1 cellular context compared by ENCODE assay signal in the genomic region with DNA sequence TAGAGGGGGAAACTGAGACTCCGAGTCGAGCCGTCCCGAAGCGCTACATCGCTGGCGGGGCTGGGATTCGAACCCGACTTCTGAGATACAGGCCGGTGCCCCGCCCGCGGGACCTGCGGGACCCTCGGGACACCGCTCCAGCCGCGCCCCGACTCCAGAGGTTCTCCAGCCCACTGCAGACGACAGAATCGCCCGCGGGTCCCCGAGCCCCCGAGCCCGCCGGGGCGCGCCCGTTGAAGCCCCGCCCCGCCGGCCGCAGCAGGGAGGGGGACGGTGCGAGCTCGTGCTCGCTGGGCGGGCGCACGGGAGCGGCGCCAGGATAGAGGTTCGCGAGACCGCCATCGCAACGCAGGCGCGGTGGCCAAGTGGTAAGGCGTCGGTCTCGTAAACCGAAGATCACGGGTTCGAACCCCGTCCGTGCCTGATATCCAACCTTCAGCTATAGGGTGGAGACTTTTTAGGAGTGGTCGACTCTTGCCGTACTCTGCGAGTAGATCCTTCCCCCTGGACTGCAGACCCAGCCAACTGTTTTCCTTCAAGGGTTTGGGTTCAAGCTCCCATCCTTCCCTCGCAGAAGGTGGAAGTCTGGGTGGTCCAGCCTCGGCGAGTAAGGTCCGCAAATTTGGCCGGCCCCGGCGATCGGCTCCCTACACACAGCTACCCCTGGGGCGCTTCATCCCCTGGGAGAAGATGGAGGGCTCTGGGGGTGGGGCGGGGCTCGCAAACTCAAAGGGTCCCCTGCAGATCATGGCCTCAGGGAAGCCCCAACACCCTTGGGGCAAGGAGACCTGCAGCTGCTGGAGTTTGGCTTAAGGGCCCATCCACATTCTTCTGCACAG.
TF ChIP-seq lines count a peak whose summit lies in the region.

No MANE protein-coding gene starts in this region.

TF ChIP-seq in GM12878, 131 proteins besides CTCF, POLR2A, EP300 and RAD21 (continued from another document and continues in another):
- TF ChIP-seq, protein P1, sequence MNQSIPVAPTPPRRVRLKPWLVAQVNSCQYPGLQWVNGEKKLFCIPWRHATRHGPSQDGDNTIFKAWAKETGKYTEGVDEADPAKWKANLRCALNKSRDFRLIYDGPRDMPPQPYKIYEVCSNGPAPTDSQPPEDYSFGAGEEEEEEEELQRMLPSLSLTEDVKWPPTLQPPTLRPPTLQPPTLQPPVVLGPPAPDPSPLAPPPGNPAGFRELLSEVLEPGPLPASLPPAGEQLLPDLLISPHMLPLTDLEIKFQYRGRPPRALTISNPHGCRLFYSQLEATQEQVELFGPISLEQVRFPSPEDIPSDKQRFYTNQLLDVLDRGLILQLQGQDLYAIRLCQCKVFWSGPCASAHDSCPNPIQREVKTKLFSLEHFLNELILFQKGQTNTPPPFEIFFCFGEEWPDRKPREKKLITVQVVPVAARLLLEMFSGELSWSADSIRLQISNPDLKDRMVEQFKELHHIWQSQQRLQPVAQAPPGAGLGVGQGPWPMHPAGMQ (IDR thresholded peaks at IDR 0.05; ENCODE audit: borderline replicate concordance) = no peak
- TF ChIP-seq SPI1 (IDR thresholded peaks at IDR 0.05; ENCODE audit: borderline replicate concordance, insufficient read depth, low read depth, low read length) (no peak), TBL1XR1 (IDR thresholded peaks at IDR 0.05; ENCODE audit: low read depth, low read length) (peak; percentile 92), SUPT20H (IDR thresholded peaks at IDR 0.05; ENCODE audit: borderline replicate concordance, control insufficient read depth, low read depth, low read length) (no peak), MTA3 (IDR thresholded peaks at IDR 0.05; ENCODE audit: borderline replicate concordance, low read length) (no peak), STAT3 (IDR thresholded peaks at IDR 0.05; ENCODE audit: low read depth, low read length) (no peak), NR2F1 (conservative IDR thresholded peaks at IDR 0.05) (peak; percentile 48; the same call in 1 of the 2 replicates), RAD51 (IDR thresholded peaks at IDR 0.05) (no peak), SMARCA5 (IDR thresholded peaks at IDR 0.05) (peak; percentile 95; the same call in 1 of the 2 replicates), RELA (IDR thresholded peaks at IDR 0.05; ENCODE audit: borderline replicate concordance, partially characterized antibody) (peak; percentile 85), CEBPB (IDR thresholded peaks at IDR 0.05; ENCODE audit: borderline replicate concordance in 1 of 2, low read depth in 2 of 2, low read length in 2 of 2) (no peak), ZNF217 (IDR thresholded peaks at IDR 0.05) (peak; percentile 89), POU2F2 (IDR thresholded peaks at IDR 0.05; ENCODE audit: borderline replicate concordance, low read depth, low read length) (0 out of 3 replicates have a peak, but pooled peaks have one; percentile 38), NRF1 (conservative IDR thresholded peaks at IDR 0.05; ENCODE audit: low read depth, low read length) (0 out of 2 replicates have a peak, but pooled peaks have one; percentile 24), SUZ12 (IDR thresholded peaks at IDR 0.05; ENCODE audit: unreplicated experiment) (no peak), CBFB (IDR thresholded peaks at IDR 0.05; ENCODE audit: low read depth) (0 out of 2 replicates have a peak, but pooled peaks have one; percentile 71)
- TF ChIP-seq, protein P2, sequence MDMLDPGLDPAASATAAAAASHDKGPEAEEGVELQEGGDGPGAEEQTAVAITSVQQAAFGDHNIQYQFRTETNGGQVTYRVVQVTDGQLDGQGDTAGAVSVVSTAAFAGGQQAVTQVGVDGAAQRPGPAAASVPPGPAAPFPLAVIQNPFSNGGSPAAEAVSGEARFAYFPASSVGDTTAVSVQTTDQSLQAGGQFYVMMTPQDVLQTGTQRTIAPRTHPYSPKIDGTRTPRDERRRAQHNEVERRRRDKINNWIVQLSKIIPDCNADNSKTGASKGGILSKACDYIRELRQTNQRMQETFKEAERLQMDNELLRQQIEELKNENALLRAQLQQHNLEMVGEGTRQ (IDR thresholded peaks at IDR 0.05; ENCODE audit: borderline replicate concordance, low read depth, low read length) = no peak
- TF ChIP-seq, protein P3, sequence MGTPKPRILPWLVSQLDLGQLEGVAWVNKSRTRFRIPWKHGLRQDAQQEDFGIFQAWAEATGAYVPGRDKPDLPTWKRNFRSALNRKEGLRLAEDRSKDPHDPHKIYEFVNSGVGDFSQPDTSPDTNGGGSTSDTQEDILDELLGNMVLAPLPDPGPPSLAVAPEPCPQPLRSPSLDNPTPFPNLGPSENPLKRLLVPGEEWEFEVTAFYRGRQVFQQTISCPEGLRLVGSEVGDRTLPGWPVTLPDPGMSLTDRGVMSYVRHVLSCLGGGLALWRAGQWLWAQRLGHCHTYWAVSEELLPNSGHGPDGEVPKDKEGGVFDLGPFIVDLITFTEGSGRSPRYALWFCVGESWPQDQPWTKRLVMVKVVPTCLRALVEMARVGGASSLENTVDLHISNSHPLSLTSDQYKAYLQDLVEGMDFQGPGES (IDR thresholded peaks at IDR 0.05) = peak; percentile 61
- TF ChIP-seq, protein P4, sequence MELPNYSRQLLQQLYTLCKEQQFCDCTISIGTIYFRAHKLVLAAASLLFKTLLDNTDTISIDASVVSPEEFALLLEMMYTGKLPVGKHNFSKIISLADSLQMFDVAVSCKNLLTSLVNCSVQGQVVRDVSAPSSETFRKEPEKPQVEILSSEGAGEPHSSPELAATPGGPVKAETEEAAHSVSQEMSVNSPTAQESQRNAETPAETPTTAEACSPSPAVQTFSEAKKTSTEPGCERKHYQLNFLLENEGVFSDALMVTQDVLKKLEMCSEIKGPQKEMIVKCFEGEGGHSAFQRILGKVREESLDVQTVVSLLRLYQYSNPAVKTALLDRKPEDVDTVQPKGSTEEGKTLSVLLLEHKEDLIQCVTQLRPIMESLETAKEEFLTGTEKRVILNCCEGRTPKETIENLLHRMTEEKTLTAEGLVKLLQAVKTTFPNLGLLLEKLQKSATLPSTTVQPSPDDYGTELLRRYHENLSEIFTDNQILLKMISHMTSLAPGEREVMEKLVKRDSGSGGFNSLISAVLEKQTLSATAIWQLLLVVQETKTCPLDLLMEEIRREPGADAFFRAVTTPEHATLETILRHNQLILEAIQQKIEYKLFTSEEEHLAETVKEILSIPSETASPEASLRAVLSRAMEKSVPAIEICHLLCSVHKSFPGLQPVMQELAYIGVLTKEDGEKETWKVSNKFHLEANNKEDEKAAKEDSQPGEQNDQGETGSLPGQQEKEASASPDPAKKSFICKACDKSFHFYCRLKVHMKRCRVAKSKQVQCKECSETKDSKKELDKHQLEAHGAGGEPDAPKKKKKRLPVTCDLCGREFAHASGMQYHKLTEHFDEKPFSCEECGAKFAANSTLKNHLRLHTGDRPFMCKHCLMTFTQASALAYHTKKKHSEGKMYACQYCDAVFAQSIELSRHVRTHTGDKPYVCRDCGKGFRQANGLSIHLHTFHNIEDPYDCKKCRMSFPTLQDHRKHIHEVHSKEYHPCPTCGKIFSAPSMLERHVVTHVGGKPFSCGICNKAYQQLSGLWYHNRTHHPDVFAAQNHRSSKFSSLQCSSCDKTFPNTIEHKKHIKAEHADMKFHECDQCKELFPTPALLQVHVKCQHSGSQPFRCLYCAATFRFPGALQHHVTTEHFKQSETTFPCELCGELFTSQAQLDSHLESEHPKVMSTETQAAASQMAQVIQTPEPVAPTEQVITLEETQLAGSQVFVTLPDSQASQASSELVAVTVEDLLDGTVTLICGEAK (IDR thresholded peaks at IDR 0.05; ENCODE audit: borderline replicate concordance) = no peak; the same call in 1 of the 2 replicates
- TF ChIP-seq, protein P5, sequence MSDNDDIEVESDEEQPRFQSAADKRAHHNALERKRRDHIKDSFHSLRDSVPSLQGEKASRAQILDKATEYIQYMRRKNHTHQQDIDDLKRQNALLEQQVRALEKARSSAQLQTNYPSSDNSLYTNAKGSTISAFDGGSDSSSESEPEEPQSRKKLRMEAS (IDR thresholded peaks at IDR 0.05; ENCODE audit: low read depth, low read length) = 0 out of 2 replicates have a peak, but pooled peaks have one; percentile 51
- TF ChIP-seq, protein P6, sequence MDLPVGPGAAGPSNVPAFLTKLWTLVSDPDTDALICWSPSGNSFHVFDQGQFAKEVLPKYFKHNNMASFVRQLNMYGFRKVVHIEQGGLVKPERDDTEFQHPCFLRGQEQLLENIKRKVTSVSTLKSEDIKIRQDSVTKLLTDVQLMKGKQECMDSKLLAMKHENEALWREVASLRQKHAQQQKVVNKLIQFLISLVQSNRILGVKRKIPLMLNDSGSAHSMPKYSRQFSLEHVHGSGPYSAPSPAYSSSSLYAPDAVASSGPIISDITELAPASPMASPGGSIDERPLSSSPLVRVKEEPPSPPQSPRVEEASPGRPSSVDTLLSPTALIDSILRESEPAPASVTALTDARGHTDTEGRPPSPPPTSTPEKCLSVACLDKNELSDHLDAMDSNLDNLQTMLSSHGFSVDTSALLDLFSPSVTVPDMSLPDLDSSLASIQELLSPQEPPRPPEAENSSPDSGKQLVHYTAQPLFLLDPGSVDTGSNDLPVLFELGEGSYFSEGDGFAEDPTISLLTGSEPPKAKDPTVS (IDR thresholded peaks at IDR 0.05; ENCODE audit: low read depth, low read length) = no peak
- TF ChIP-seq, protein P7, sequence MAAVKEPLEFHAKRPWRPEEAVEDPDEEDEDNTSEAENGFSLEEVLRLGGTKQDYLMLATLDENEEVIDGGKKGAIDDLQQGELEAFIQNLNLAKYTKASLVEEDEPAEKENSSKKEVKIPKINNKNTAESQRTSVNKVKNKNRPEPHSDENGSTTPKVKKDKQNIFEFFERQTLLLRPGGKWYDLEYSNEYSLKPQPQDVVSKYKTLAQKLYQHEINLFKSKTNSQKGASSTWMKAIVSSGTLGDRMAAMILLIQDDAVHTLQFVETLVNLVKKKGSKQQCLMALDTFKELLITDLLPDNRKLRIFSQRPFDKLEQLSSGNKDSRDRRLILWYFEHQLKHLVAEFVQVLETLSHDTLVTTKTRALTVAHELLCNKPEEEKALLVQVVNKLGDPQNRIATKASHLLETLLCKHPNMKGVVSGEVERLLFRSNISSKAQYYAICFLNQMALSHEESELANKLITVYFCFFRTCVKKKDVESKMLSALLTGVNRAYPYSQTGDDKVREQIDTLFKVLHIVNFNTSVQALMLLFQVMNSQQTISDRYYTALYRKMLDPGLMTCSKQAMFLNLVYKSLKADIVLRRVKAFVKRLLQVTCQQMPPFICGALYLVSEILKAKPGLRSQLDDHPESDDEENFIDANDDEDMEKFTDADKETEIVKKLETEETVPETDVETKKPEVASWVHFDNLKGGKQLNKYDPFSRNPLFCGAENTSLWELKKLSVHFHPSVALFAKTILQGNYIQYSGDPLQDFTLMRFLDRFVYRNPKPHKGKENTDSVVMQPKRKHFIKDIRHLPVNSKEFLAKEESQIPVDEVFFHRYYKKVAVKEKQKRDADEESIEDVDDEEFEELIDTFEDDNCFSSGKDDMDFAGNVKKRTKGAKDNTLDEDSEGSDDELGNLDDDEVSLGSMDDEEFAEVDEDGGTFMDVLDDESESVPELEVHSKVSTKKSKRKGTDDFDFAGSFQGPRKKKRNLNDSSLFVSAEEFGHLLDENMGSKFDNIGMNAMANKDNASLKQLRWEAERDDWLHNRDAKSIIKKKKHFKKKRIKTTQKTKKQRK (IDR thresholded peaks at IDR 0.05; ENCODE audit: low read depth, low read length) = no peak
- TF ChIP-seq, protein P8, sequence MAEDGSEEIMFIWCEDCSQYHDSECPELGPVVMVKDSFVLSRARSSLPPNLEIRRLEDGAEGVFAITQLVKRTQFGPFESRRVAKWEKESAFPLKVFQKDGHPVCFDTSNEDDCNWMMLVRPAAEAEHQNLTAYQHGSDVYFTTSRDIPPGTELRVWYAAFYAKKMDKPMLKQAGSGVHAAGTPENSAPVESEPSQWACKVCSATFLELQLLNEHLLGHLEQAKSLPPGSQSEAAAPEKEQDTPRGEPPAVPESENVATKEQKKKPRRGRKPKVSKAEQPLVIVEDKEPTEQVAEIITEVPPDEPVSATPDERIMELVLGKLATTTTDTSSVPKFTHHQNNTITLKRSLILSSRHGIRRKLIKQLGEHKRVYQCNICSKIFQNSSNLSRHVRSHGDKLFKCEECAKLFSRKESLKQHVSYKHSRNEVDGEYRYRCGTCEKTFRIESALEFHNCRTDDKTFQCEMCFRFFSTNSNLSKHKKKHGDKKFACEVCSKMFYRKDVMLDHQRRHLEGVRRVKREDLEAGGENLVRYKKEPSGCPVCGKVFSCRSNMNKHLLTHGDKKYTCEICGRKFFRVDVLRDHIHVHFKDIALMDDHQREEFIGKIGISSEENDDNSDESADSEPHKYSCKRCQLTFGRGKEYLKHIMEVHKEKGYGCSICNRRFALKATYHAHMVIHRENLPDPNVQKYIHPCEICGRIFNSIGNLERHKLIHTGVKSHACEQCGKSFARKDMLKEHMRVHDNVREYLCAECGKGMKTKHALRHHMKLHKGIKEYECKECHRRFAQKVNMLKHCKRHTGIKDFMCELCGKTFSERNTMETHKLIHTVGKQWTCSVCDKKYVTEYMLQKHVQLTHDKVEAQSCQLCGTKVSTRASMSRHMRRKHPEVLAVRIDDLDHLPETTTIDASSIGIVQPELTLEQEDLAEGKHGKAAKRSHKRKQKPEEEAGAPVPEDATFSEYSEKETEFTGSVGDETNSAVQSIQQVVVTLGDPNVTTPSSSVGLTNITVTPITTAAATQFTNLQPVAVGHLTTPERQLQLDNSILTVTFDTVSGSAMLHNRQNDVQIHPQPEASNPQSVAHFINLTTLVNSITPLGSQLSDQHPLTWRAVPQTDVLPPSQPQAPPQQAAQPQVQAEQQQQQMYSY (CRISPR knock-in tag; IDR thresholded peaks at IDR 0.05) = no peak
- TF ChIP-seq, protein P9, sequence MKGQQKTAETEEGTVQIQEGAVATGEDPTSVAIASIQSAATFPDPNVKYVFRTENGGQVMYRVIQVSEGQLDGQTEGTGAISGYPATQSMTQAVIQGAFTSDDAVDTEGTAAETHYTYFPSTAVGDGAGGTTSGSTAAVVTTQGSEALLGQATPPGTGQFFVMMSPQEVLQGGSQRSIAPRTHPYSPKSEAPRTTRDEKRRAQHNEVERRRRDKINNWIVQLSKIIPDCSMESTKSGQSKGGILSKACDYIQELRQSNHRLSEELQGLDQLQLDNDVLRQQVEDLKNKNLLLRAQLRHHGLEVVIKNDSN (IDR thresholded peaks at IDR 0.05; ENCODE audit: borderline replicate concordance, extremely low read length, insufficient read depth, low read depth, low read length) = no peak
- TF ChIP-seq, protein P10, sequence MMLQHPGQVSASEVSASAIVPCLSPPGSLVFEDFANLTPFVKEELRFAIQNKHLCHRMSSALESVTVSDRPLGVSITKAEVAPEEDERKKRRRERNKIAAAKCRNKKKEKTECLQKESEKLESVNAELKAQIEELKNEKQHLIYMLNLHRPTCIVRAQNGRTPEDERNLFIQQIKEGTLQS (IDR thresholded peaks at IDR 0.05; ENCODE audit: borderline replicate concordance, extremely low read depth, low read depth, low read length) = no peak
- TF ChIP-seq, protein P11, sequence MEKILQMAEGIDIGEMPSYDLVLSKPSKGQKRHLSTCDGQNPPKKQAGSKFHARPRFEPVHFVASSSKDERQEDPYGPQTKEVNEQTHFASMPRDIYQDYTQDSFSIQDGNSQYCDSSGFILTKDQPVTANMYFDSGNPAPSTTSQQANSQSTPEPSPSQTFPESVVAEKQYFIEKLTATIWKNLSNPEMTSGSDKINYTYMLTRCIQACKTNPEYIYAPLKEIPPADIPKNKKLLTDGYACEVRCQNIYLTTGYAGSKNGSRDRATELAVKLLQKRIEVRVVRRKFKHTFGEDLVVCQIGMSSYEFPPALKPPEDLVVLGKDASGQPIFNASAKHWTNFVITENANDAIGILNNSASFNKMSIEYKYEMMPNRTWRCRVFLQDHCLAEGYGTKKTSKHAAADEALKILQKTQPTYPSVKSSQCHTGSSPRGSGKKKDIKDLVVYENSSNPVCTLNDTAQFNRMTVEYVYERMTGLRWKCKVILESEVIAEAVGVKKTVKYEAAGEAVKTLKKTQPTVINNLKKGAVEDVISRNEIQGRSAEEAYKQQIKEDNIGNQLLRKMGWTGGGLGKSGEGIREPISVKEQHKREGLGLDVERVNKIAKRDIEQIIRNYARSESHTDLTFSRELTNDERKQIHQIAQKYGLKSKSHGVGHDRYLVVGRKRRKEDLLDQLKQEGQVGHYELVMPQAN (conservative IDR thresholded peaks at IDR 0.05) = peak; percentile 54; the same call in 1 of the 2 replicates
